ENCODE assay signal across 9 cellular contexts in genomic region chr21:34243562-34243961, GRCh38.
A peak's percentile ranks its signal among the peaks of the same experiment; 100 is the strongest.
DNase-seq lines count a peak whose midpoint lies in the region; ATAC-seq and TF ChIP-seq lines count a peak whose summit lies in the region.
"Had no signal": no experiment of that assay in that cellular context is flagged by ENCODE, and none has a peak within 500 bp of the region (broad histone marks: within the 10 kb centered on the region; RNA-seq: fewer than 3 reads in every experiment).

No MANE protein-coding gene starts in this region.

- H3K36me3 ChIP-seq in A673 (ENCODE audit: insufficient read depth, low read length, poor library complexity, severe bottlenecking), result no peaks in the 10 kb centered on the region
- no peaks in the 10 kb centered on the region for H3K36me3 ChIP-seq in PC-3 (ENCODE audit: low read depth, low read length)
- H3K36me3 ChIP-seq in smooth muscle cell (ENCODE audit: low read depth), result no peaks in the 10 kb centered on the region

- no peaks in the 10 kb centered on the region for H3K36me3 Mint-ChIP-seq in T-helper 17 cell (ENCODE audit: low read depth)

- H3K79me2 ChIP-seq in PC-3 (ENCODE audit: low read length) (no peaks in the 10 kb centered on the region), smooth muscle cell (ENCODE audit: low read depth) (no peaks in the 10 kb centered on the region)

- ATAC-seq in PC-3 (peak; percentile 50; the same call in 1 of the 2 replicates), T-helper 17 cell (no peak), GM21447 (IDR thresholded peaks at IDR 0.05; ENCODE audit: unreplicated experiment) (no peak), HG03196 (IDR thresholded peaks at IDR 0.05; ENCODE audit: unreplicated experiment) (no peak)

- H3K4me3 ChIP-seq in A673 (ENCODE audit: low read depth, low read length, poor library complexity, severe bottlenecking), result no peak overlapping the region
- no peak overlapping the region for H3K4me3 ChIP-seq in PC-3 (ENCODE audit: low read length)
- H3K4me3 ChIP-seq in epithelial cell of esophagus (ENCODE audit: low read length), result no peak overlapping the region
- H3K4me3 ChIP-seq in smooth muscle cell, result no peak overlapping the region

- peaks cover 7% of the 10 kb centered on the region for H3K27me3 ChIP-seq in A673 (replicated peaks; ENCODE audit: insufficient read depth, low read depth, low read length, poor library complexity)
- H3K27me3 ChIP-seq in PC-3 (ENCODE audit: low read length), result peaks cover 28% of the 10 kb centered on the region
- H3K27me3 ChIP-seq in smooth muscle cell (ENCODE audit: low read depth), result no peaks in the 10 kb centered on the region

- BruUV-seq in A673 (replicated peaks; lab: Mats Ljungman, UMichigan) (no TSS peak), PC-3 (replicated peaks; lab: Mats Ljungman, UMichigan) (no TSS peak)

- H4K20me1 ChIP-seq in PC-3 (ENCODE audit: low read length) (no peaks in the 10 kb centered on the region), smooth muscle cell (ENCODE audit: low read depth) (no peaks in the 10 kb centered on the region)

- no peaks in the 10 kb centered on the region for H3K4me1 ChIP-seq in A673 (ENCODE audit: insufficient read depth, low read length, poor library complexity, severe bottlenecking)
- no peaks in the 10 kb centered on the region for H3K4me1 ChIP-seq in PC-3 (ENCODE audit: insufficient read depth, low read length)
- no peaks in the 10 kb centered on the region for H3K4me1 ChIP-seq in smooth muscle cell (ENCODE audit: low read depth)

- DNase-seq in A673 (ENCODE audit: low spot score), result peak; percentile 65
- no peak for DNase-seq in GM13977 (ENCODE audit: low spot score)
- DNase-seq in PC-3, result peak; percentile 52
- peak; percentile 53 for DNase-seq in epithelial cell of esophagus (ENCODE audit: low read depth)
- no peak for DNase-seq in smooth muscle cell (lab: John Stamatoyannopoulos, UW; ENCODE audit: unreplicated experiment)
- DNase-seq in T-helper 17 cell, result no peak

- POLR2A ChIA-PET in A673 (lab: Charles Lee; ENCODE audit: low non-redundant PET), result no interaction called here
- POLR2A ChIA-PET in PC-3 (lab: Charles Lee; ENCODE audit: unreplicated experiment), result no interaction called here

- no peak overlapping the region for H2AFZ ChIP-seq in PC-3 (ENCODE audit: low read length)
- no peak overlapping the region for H2AFZ ChIP-seq in smooth muscle cell (ENCODE audit: low read depth)

- CTCF ChIA-PET in A673 (lab: Charles Lee), result interaction anchor here (0.5 kb wide), 1 partner anchor 266 kb away, joined by 4 read pairs; no protein-coding TSS in a partner anchor
- CTCF ChIA-PET in PC-3 (lab: Charles Lee), result interaction anchor here (0.5 to 0.6 kb wide), 2 partner anchors 90 to 319 kb away, joined by 3 to 5 read pairs; no protein-coding TSS in a partner anchor

- WGBS in smooth muscle cell (ENCODE audit: low lambda C conversion rate), result 74% methylated on average over 1 of the region's 1 CpG

- intact Hi-C loops in A673 (cut with micrococcal nuclease; ENCODE audit: unreplicated experiment) (loop anchor here (2.0 kb wide), 1 partner anchor 321 kb away; no protein-coding TSS in a partner anchor), PC-3 (cut with micrococcal nuclease) (loop anchor here (5.0 kb wide), 1 partner anchor 321 kb away; no protein-coding TSS in a partner anchor)

- H3F3A ChIP-seq in PC-3 (ENCODE audit: low read length, unreplicated experiment) (no peaks in the 10 kb centered on the region), smooth muscle cell (ENCODE audit: low read depth) (no peaks in the 10 kb centered on the region)

- H3K9me3 ChIP-seq in A673 (ENCODE audit: low read depth, low read length, poor library complexity, severe bottlenecking) (no peaks in the 10 kb centered on the region), PC-3 (ENCODE audit: low read length) (no peaks in the 10 kb centered on the region), smooth muscle cell (replicated peaks; ENCODE audit: low read depth) (peaks cover 3% of the 10 kb centered on the region), T-helper 17 cell (ENCODE audit: control insufficient read depth, low read length, poor library complexity, severe bottlenecking) (no peaks in the 10 kb centered on the region)

- H3K27ac ChIP-seq in A673 (ENCODE audit: low read depth, low read length, poor library complexity, severe bottlenecking), result no peak overlapping the region
- no peak overlapping the region for H3K27ac ChIP-seq in PC-3 (ENCODE audit: low read length)
- H3K27ac ChIP-seq in smooth muscle cell (ENCODE audit: low read depth), result no peak overlapping the region

- no peak overlapping the region for H3K27ac Mint-ChIP-seq in T-helper 17 cell

- in situ Hi-C loops in GM13977 (cut with MboI; ENCODE audit: low pct_unique_long_range_greater_than_20kb, low sequenced_read_pairs, unreplicated experiment), result no loop called here

- no peaks in the 10 kb centered on the region for H3K9me2 ChIP-seq in PC-3 (replicated peaks; ENCODE audit: low read length)

- TF ChIP-seq CTCF in A673 (conservative IDR thresholded peaks at IDR 0.05; ENCODE audit: low read depth, low read length), result peak; percentile 74
- TF ChIP-seq CTCF in GM13977 (IDR thresholded peaks at IDR 0.05; ENCODE audit: extremely low read depth, insufficient read depth, missing control alignments), result peak; percentile 47
- TF ChIP-seq CTCF in PC-3 (conservative IDR thresholded peaks at IDR 0.05; ENCODE audit: low read depth, low read length), result peak; percentile 67
- peak; percentile 72 for TF ChIP-seq CTCF in epithelial cell of esophagus (IDR thresholded peaks at IDR 0.05; ENCODE audit: insufficient read depth, low read depth, low read length, missing control alignments)
- peak; percentile 37 for TF ChIP-seq CTCF in smooth muscle cell (IDR thresholded peaks at IDR 0.05; ENCODE audit: borderline replicate concordance, insufficient read depth, poor library complexity, severe bottlenecking)

- peaks cover 6% of the 10 kb centered on the region for H3K4me1 Mint-ChIP-seq in T-helper 17 cell
- H3K4me1 Mint-ChIP-seq: central memory CD8-positive, alpha-beta T cell had no signal

- H3K4me3 Mint-ChIP-seq in T-helper 17 cell, result no peak overlapping the region
- H3K4me3 Mint-ChIP-seq: central memory CD8-positive, alpha-beta T cell had no signal

- no peaks in the 10 kb centered on the region for H3K27me3 Mint-ChIP-seq in T-helper 17 cell
- H3K27me3 Mint-ChIP-seq: central memory CD8-positive, alpha-beta T cell had no signal

- no peak overlapping the region for H3K4me2 ChIP-seq in PC-3 (ENCODE audit: low read length)
- H3K4me2 ChIP-seq in smooth muscle cell, result no peak overlapping the region

- H3K9ac ChIP-seq in PC-3 (ENCODE audit: low read length), result no peak overlapping the region
- H3K9ac ChIP-seq in smooth muscle cell (ENCODE audit: low read depth), result no peak overlapping the region

Comparison
In these comparisons a context has a peak if more than half of its experiments do, and no peak if none do; other contexts are left out.
1. DNase-seq: peak in A673 (single experiment), PC-3 (single experiment) and epithelial cell of esophagus (single experiment); none in GM13977 (single experiment), smooth muscle cell (single experiment) and T-helper 17 cell (0 of 3).
2. Peak in every context shown above with its lines, with median percentiles within 50 percentile points of each other: CTCF ChIP-seq.